In genomic region chr19:14023404-14024235, GRCh38 we compare ENCODE assay signal across 6 cellular contexts. TPM values are rescaled to one million over a fixed set of nuclear protein-coding genes. Genes with fewer than 3 reads are reported as not detected.
DNase-seq lines count a peak whose midpoint lies in the region; ATAC-seq and TF ChIP-seq lines count a peak whose summit lies in the region.

No MANE protein-coding gene starts in this region.

- no peak for TF ChIP-seq POLR2A in stomach (IDR thresholded peaks at IDR 0.05)

- H3K4me3 Mint-ChIP-seq in endodermal cell = no peak overlapping the region

- H3K9me3 Mint-ChIP-seq in endodermal cell = no peaks in the 10 kb centered on the region

- H3K4me1 ChIP-seq in DOHH2 (ENCODE audit: control insufficient read depth, low read length) (peaks cover 47% of the 10 kb centered on the region), endodermal cell (ENCODE audit: control insufficient read depth, insufficient read depth, low read length) (no peaks in the 10 kb centered on the region), stomach (peaks cover 0 to 10% (median 3%) of the 10 kb centered on the region in 4 donors)

- H4K20me1 ChIP-seq in DOHH2 (ENCODE audit: control insufficient read depth, insufficient read depth, low read depth, low read length) = no peaks in the 10 kb centered on the region

- peaks cover 14% of the 10 kb centered on the region for H3F3A ChIP-seq in DOHH2 (ENCODE audit: control insufficient read depth, insufficient read depth)

- TF ChIP-seq CTCF in DOHH2 (IDR thresholded peaks at IDR 0.05; ENCODE audit: low read depth, low read length, poor library complexity, severe bottlenecking) = peak; percentile 79
- peak; percentile 74 for TF ChIP-seq CTCF in endodermal cell (conservative IDR thresholded peaks at IDR 0.05)
- TF ChIP-seq CTCF in stomach (IDR thresholded peaks at IDR 0.05) = peak in 4 of 7 experiments; percentile 18 to 30 (median 28)

- ATAC-seq in HG03521 (IDR thresholded peaks at IDR 0.05; ENCODE audit: unreplicated experiment) = no peak
- no peak for ATAC-seq in GM18858 (IDR thresholded peaks at IDR 0.05; ENCODE audit: unreplicated experiment)

- H3K36me3 Mint-ChIP-seq in endodermal cell (ENCODE audit: low read depth) = no peaks in the 10 kb centered on the region

- peak overlapping the region; percentile 57 for H3K4me2 ChIP-seq in DOHH2 (ENCODE audit: low read length)

- H3K4me3 ChIP-seq in DOHH2 (ENCODE audit: low read length) (no peak overlapping the region; the same call in 1 of the 2 replicates), endodermal cell (ENCODE audit: low read length) (no peak overlapping the region), stomach (no peak overlapping the region)

- intact Hi-C loops in stomach (cut with DNase I; ENCODE audit: low total_unique reads) = no loop called here

- TF ChIP-seq EP300 in stomach (IDR thresholded peaks at IDR 0.05) = no peak

- no peaks in the 10 kb centered on the region for H3K9me3 ChIP-seq in DOHH2 (ENCODE audit: control insufficient read depth, insufficient read depth, low read length)
- no peaks in the 10 kb centered on the region for H3K9me3 ChIP-seq in endodermal cell (ENCODE audit: control insufficient read depth, low read length)
- no peaks in the 10 kb centered on the region for H3K9me3 ChIP-seq in stomach

- DNase-seq in NCI-H146 treated with DMSO at 0.1 percent for 48 hours (lab: John Stamatoyannopoulos, UW; ENCODE audit: unreplicated experiment) (peak; percentile 50), endodermal cell (peak; percentile 89), stomach (peak; percentile 58)

- no peak overlapping the region for H3K9ac ChIP-seq in endodermal cell (ENCODE audit: extremely low read depth, low read length, poor library complexity, severe bottlenecking)

- H3K27ac Mint-ChIP-seq in endodermal cell = peak overlapping the region; percentile 74

- H3K27me3 Mint-ChIP-seq in endodermal cell (ENCODE audit: insufficient read depth) = peaks cover 4% of the 10 kb centered on the region

- H3K27me3 ChIP-seq in DOHH2 (ENCODE audit: control insufficient read depth, low read length) (no peaks in the 10 kb centered on the region), endodermal cell (ENCODE audit: control insufficient read depth, insufficient read depth, low read length, poor library complexity, severe bottlenecking) (no peaks in the 10 kb centered on the region), stomach (peaks cover 0 to 24% (median 0%) of the 10 kb centered on the region in 3 donors)

- 61 to 65% methylated on average over 4 to 9 of the region's 9 CpGs for WGBS in endodermal cell (ENCODE audit: insufficient coverage in 1 of 2, insufficient read length in 1 of 2), 2 experiments
- WGBS in stomach, 5 donors = 46 to 55% (median 50%) methylated on average over 9 of the region's 9 CpGs

- H3K79me2 ChIP-seq in DOHH2 (ENCODE audit: control insufficient read depth, low read length) = no peaks in the 10 kb centered on the region

- H3K27ac ChIP-seq in DOHH2 (ENCODE audit: low read depth, low read length) = peak overlapping the region; percentile 41
- H3K27ac ChIP-seq in endodermal cell (ENCODE audit: low read depth, low read length) = peak overlapping the region; percentile 6
- H3K27ac ChIP-seq in stomach = peak overlapping the region in 3 of 5 donors; percentile 20 to 55 (median 50)

- peaks cover 3% of the 10 kb centered on the region for H3K4me1 Mint-ChIP-seq in endodermal cell

- H3K36me3 ChIP-seq in DOHH2 (ENCODE audit: control insufficient read depth, low read length) (no peaks in the 10 kb centered on the region), endodermal cell (ENCODE audit: control insufficient read depth, insufficient read depth, low read length) (no peaks in the 10 kb centered on the region), stomach (no peaks in the 10 kb centered on the region)

- no peaks in the 10 kb centered on the region for H3K9me2 ChIP-seq in DOHH2 (replicated peaks; ENCODE audit: control insufficient read depth, low read length)

RNA-seq across cellular contexts. Expression of gene RLN3, which starts 4.3 kb away (rescaled TPM):
- not detected for total RNA-seq in endodermal cell
- not detected for polyA plus RNA-seq in endodermal cell (2013, experiment 1 of 2)
- polyA plus RNA-seq in endodermal cell (2013, experiment 2 of 2) = not detected
- not detected for total RNA-seq in stomach
- polyA plus RNA-seq in stomach = not detected

RNA-seq across cellular contexts. Expression of gene IL27RA, which starts 7.9 kb away (rescaled TPM):
- total RNA-seq in endodermal cell (10 to 100 TPM; 10.3 to 10.8 TPM), stomach (10 to 100 TPM in 1 of 5 donors, 1 to 10 TPM in 2, not detected in 2; 2.3 to 11.1 (median 4.0) TPM)
- 4.4 TPM for polyA plus RNA-seq in endodermal cell (2013, experiment 1 of 2)
- 4.1 TPM for polyA plus RNA-seq in endodermal cell (2013, experiment 2 of 2)
- polyA plus RNA-seq in stomach = 1 to 10 TPM; 1.1 to 2.6 (median 1.5) TPM

RNA-seq across cellular contexts. Expression of gene RFX1, which starts 17.5 kb away (rescaled TPM):
- total RNA-seq in endodermal cell = 10 to 100 TPM; 17.1 to 24.3 TPM
- 11.6 TPM for polyA plus RNA-seq in endodermal cell (2013, experiment 1 of 2)
- 11.2 TPM for polyA plus RNA-seq in endodermal cell (2013, experiment 2 of 2)
- total RNA-seq in stomach = 10 to 100 TPM in 1 of 5 donors, 1 to 10 TPM in 3, under 1 TPM in 1; 0.58 to 27.2 (median 2.6) TPM
- polyA plus RNA-seq in stomach = 1 to 10 TPM; 3.1 to 6.0 (median 3.6) TPM

RNA-seq across cellular contexts. Expression of gene PALM3, which starts 38.3 kb away (rescaled TPM):
- total RNA-seq in endodermal cell (1 to 10 TPM; 1.3 to 4.9 TPM), stomach (100 to 1,000 TPM in 1 of 5 donors, 10 to 100 TPM in 2, 1 to 10 TPM in 2; 4.2 to 100 (median 12.2) TPM)
- polyA plus RNA-seq in endodermal cell (2013, experiment 1 of 2) = 7.6 TPM
- polyA plus RNA-seq in endodermal cell (2013, experiment 2 of 2) = 5.2 TPM
- 100 to 1,000 TPM in 1 of 3 donors, 10 to 100 TPM in 2; 20.7 to 141 (median 22.5) TPM for polyA plus RNA-seq in stomach

RNA-seq across cellular contexts. Expression of gene MISP3, which starts 49.0 kb away (rescaled TPM):
- total RNA-seq in endodermal cell (1 to 10 TPM in 1 of 2 donors, under 1 TPM in 1; 0.73 to 1.4 TPM), stomach (10 to 100 TPM in 4 of 5 donors, 1 to 10 TPM in 1; 2.0 to 88.7 (median 34.1) TPM)
- polyA plus RNA-seq in endodermal cell (2013, experiment 1 of 2) = 1.9 TPM
- 1.8 TPM for polyA plus RNA-seq in endodermal cell (2013, experiment 2 of 2)
- 10 to 100 TPM; 14.9 to 29.8 (median 25.1) TPM for polyA plus RNA-seq in stomach

Comparison
In these comparisons a context has a peak if more than half of its experiments do, and no peak if none do; other contexts are left out.
1. CTCF ChIP-seq: peak in every context shown above with its lines; median percentile 79 in DOHH2; 74 in endodermal cell; 28 in stomach.